ENCODE assay signal across 13 cellular contexts in genomic region chr7:39672176-39672575, GRCh38.
"Had no signal": no experiment of that assay in that cellular context is flagged by ENCODE, and none has a peak within 500 bp of the region (broad histone marks: within the 10 kb centered on the region; RNA-seq: fewer than 3 reads in every experiment).

No MANE protein-coding gene starts in this region.

- H3K27ac Mint-ChIP-seq: activated B cell treated with CpG ODN at 0.5 μM for 24 hours; activated naive CD8-positive, alpha-beta T cell treated with anti-CD3 and anti-CD28 coated beads, Interleukin-2, amount 50 U/mL, for 24 hours; T-helper 1 cell treated with Interleukin-12 subunit alpha and Interleukin-12 subunit beta and Interleukin-4 antibody, amounts not matched to agents 30 μg/mL and 1 μg/mL, for 36 hours had no signal

- H3K4me3 Mint-ChIP-seq: activated B cell treated with CpG ODN at 0.5 μM for 24 hours; activated naive CD8-positive, alpha-beta T cell treated with anti-CD3 and anti-CD28 coated beads, Interleukin-2, amount 50 U/mL, for 24 hours; naive thymus-derived CD8-positive, alpha-beta T cell; T-helper 1 cell treated with Interleukin-12 subunit alpha and Interleukin-12 subunit beta and Interleukin-4 antibody, amounts not matched to agents 30 μg/mL and 1 μg/mL, for 36 hours had no signal

- DNase-seq: activated B cell treated with CpG ODN at 0.5 μM for 24 hours; activated CD4-positive, alpha-beta T cell treated with anti-CD3 and anti-CD28 coated beads, Interleukin-2, amount 50 U/mL, for 1 hour; activated gamma-delta T cell; activated naive CD8-positive, alpha-beta T cell treated with anti-CD3 and anti-CD28 coated beads, Interleukin-2, amount 50 U/mL, for 24 hours; activated T-cell treated with anti-CD3 and anti-CD28 coated beads, Interleukin-2, amount 50 U/mL, for 1 hour; body of pancreas; left colon; mucosa of descending colon; naive thymus-derived CD8-positive, alpha-beta T cell; posterior cingulate gyrus; small intestine; stomach had no signal

- H3K27me3 Mint-ChIP-seq: activated B cell treated with CpG ODN at 0.5 μM for 24 hours; activated naive CD8-positive, alpha-beta T cell treated with anti-CD3 and anti-CD28 coated beads, Interleukin-2, amount 50 U/mL, for 24 hours; naive thymus-derived CD8-positive, alpha-beta T cell had no signal
